ENCODE assay signal across 17 cellular contexts in genomic region chr6:12528581-12529363, GRCh38.
DNase-seq lines count a peak whose midpoint lies in the region; ATAC-seq, FAIRE-seq and TF ChIP-seq lines count a peak whose summit lies in the region.
"Had no signal": no experiment of that assay in that cellular context is flagged by ENCODE, and none has a peak within 500 bp of the region (broad histone marks: within the 10 kb centered on the region; RNA-seq: fewer than 3 reads in every experiment).

No MANE protein-coding gene starts in this region.

- TF ChIP-seq POLR2A in lower leg skin (IDR thresholded peaks at IDR 0.05), result no peak

- no peak overlapping the region for H3K9ac ChIP-seq in GM23248

- TF ChIP-seq CTCF in pancreas (IDR thresholded peaks at IDR 0.05) (no peak), lower leg skin (IDR thresholded peaks at IDR 0.05) (no peak), OCI-LY7 (conservative IDR thresholded peaks at IDR 0.05; ENCODE audit: low read length) (no peak)

- H3K9me3 ChIP-seq in GM23248 (ENCODE audit: low read depth), result no peaks in the 10 kb centered on the region
- H3K9me3 ChIP-seq in pancreas, result no peaks in the 10 kb centered on the region
- H3K9me3 ChIP-seq in OCI-LY7 (ENCODE audit: low read length), result no peaks in the 10 kb centered on the region
- H3K9me3 ChIP-seq: uterus had no signal

- in situ Hi-C loops in GM23248 (cut with MboI), result no loop called here

- H3K9me2 ChIP-seq in GM23248 (ENCODE audit: insufficient read depth), result no peaks in the 10 kb centered on the region
- H3K9me2 ChIP-seq in OCI-LY7 (ENCODE audit: insufficient read depth, low read length), result no peaks in the 10 kb centered on the region

- H3K36me3 ChIP-seq in GM23248 (ENCODE audit: low read depth) (no peaks in the 10 kb centered on the region), pancreas (no peaks in the 10 kb centered on the region), OCI-LY7 (ENCODE audit: insufficient read depth, low read length) (no peaks in the 10 kb centered on the region)
- H3K36me3 ChIP-seq: uterus had no signal

- H3K4me2 ChIP-seq in GM23248 (ENCODE audit: unreplicated experiment), result no peak overlapping the region
- no peak overlapping the region for H3K4me2 ChIP-seq in OCI-LY7 (ENCODE audit: low read length)

- peak; percentile 26 for FAIRE-seq in pancreas (lab: Jason Lieb, UNC)

- no TSS peak for BruUV-seq in OCI-LY7 (replicated peaks; lab: Mats Ljungman, UMichigan)

- H3K79me2 ChIP-seq in GM23248 (ENCODE audit: insufficient read depth) (no peaks in the 10 kb centered on the region), OCI-LY7 (ENCODE audit: insufficient read depth, low read depth, low read length) (no peaks in the 10 kb centered on the region)

- H3K27ac ChIP-seq in GM23248, result no peak overlapping the region
- H3K27ac ChIP-seq in pancreas, result peak overlapping the region in 2 of 4 donors; percentile 6 to 11
- no peak overlapping the region for H3K27ac ChIP-seq in OCI-LY7 (ENCODE audit: low read depth, low read length, poor library complexity, severe bottlenecking)

- DNase-seq in GM23248, result no peak
- peak; percentile 29 for DNase-seq in RPMI7951 (ENCODE audit: low read depth)
- DNase-seq in left ventricle myocardium superior, result no peak
- no peak for DNase-seq in pancreas
- DNase-seq in HCEC 1CT, result no peak
- DNase-seq in lower leg skin (ENCODE audit: low spot score in 2 of 2), result no peak
- DNase-seq in OCI-LY7 (ENCODE audit: low spot score), result no peak
- DNase-seq: activated effector memory CD4-positive, alpha-beta T cell treated with Interleukin-2 at 50 U/mL for 16 hours; anterior cingulate cortex; naive B cell; NCI-H1048; NCI-H69; RPMI8226; stimulated activated CD4-positive, alpha-beta T cell treated with anti-CD3 and anti-CD28 coated beads, Interleukin-15, amount 100 ng/mL, for 24 hours; T-helper 1 cell; uterus had no signal

- 55 to 62% methylated on average over 8 of the region's 8 CpGs for WGBS in GM23248 (ENCODE audit: low coverage in 1 of 2, low lambda C conversion rate in 2 of 2, missing lambda C conversion rate in 2 of 2), 2 experiments
- 42 to 48% methylated on average over 8 of the region's 8 CpGs for WGBS in pancreas, 2 donors
- 58 to 65% methylated on average over 8 of the region's 8 CpGs for WGBS in lower leg skin, 2 donors

- no peaks in the 10 kb centered on the region for H3F3A ChIP-seq in GM23248 (ENCODE audit: insufficient read depth)

- no peaks in the 10 kb centered on the region for H3K27me3 ChIP-seq in GM23248 (replicated peaks; ENCODE audit: insufficient read depth)
- H3K27me3 ChIP-seq in pancreas, result no peaks in the 10 kb centered on the region
- H3K27me3 ChIP-seq: uterus had no signal

- CTCF ChIA-PET in OCI-LY7 (lab: Charles Lee; ENCODE audit: unreplicated experiment), result no interaction called here

- H3K4me1 ChIP-seq in GM23248 (ENCODE audit: insufficient read depth) (0 out of 2 replicates have a peak, but pooled peaks cover 4% of the 10 kb centered on the region), pancreas (no peaks in the 10 kb centered on the region), OCI-LY7 (ENCODE audit: insufficient read depth, low read length, poor library complexity, severe bottlenecking) (no peaks in the 10 kb centered on the region)
- H3K4me1 ChIP-seq: uterus had no signal

- intact Hi-C loops in left ventricle myocardium superior (cut with micrococcal nuclease) (no loop called here), pancreas (cut with DNase I) (no loop called here), lower leg skin (cut with DNase I; ENCODE audit: low total_unique reads) (no loop called here), OCI-LY7 (cut with micrococcal nuclease; ENCODE audit: unreplicated experiment) (no loop called here)

- POLR2A ChIA-PET in OCI-LY7 (lab: Charles Lee), result no interaction called here

- H2AFZ ChIP-seq in GM23248 (peak overlapping the region; percentile 31; the same call in 1 of the 2 replicates), OCI-LY7 (ENCODE audit: low read length) (no peak overlapping the region)

- H4K20me1 ChIP-seq in GM23248 (ENCODE audit: insufficient read depth) (no peaks in the 10 kb centered on the region), OCI-LY7 (ENCODE audit: insufficient read depth, low read length) (no peaks in the 10 kb centered on the region)

- ATAC-seq in left ventricle myocardium superior (peak; percentile 64), pancreas (no peak), HG02970 (IDR thresholded peaks at IDR 0.05; ENCODE audit: low FRiP score, unreplicated experiment) (no peak)

- H3K4me3 ChIP-seq in GM23248 (no peak overlapping the region), pancreas (no peak overlapping the region), lower leg skin (ENCODE audit: low read depth, poor library complexity, severe bottlenecking) (no peak overlapping the region), OCI-LY7 (ENCODE audit: low read depth, low read length, poor library complexity, severe bottlenecking) (no peak overlapping the region)
- H3K4me3 ChIP-seq: uterus had no signal
